6 cellular contexts compared by ENCODE assay signal in genomic region chr11:78271801-78272200, GRCh38.
A peak's percentile ranks its signal among the peaks of the same experiment; 100 is the strongest.
DNase-seq lines count a peak whose midpoint lies in the region; ATAC-seq, FAIRE-seq and TF ChIP-seq lines count a peak whose summit lies in the region.
"Not testable (repeated sequence)": the region's sequence is repeated elsewhere in the genome, so short reads cannot be mapped to it uniquely, and the experiment has no call there.

No MANE protein-coding gene starts in this region.

- H3K9ac ChIP-seq in DND-41 (ENCODE audit: low read depth, low read length); K562 (ENCODE audit: insufficient read depth in 1 of 2, low read depth in 2 of 2, low read length in 2 of 2): not testable (repeated sequence)

- peaks cover 97% of the 10 kb centered on the region for H3K79me2 ChIP-seq in DND-41 (ENCODE audit: insufficient read depth, low read length)
- not testable (repeated sequence) for H3K79me2 ChIP-seq in K562 (ENCODE audit: control insufficient read depth, insufficient read depth, low read length)

- H3K4me3 Mint-ChIP-seq in CD14-positive monocyte; progenitor cell of endocrine pancreas (ENCODE audit: low read depth): not testable (repeated sequence)

- H3K9me3 ChIP-seq in DND-41 (ENCODE audit: insufficient read depth, low read length, severe bottlenecking) = peaks cover 19% of the 10 kb centered on the region
- peaks cover 11% of the 10 kb centered on the region for H3K9me3 ChIP-seq in K562 (replicated peaks; ENCODE audit: control insufficient read depth, insufficient read depth, low read depth, low read length)

- H3K36me3 ChIP-seq in DND-41 (ENCODE audit: insufficient read depth, low read length) (peaks cover 84% of the 10 kb centered on the region), K562 (ENCODE audit: control insufficient read depth, insufficient read depth, low read length) (peaks cover 29% of the 10 kb centered on the region)

- not testable (repeated sequence) for H3K9me1 ChIP-seq in K562 (ENCODE audit: control insufficient read depth, insufficient read depth, low read length)

- POLR2A ChIA-PET in K562 (lab: Yijun Ruan, JAX) = interaction anchor here (0.7 to 1.4 kb wide), 3 partner anchors 22 to 312 kb away, joined by 3 to 6 read pairs (median 3); no protein-coding TSS in a partner anchor

- not testable (repeated sequence) for H3K4me3 ChIP-seq in DND-41 (ENCODE audit: low read depth in 1 of 2, low read length in 2 of 2); K562; dorsolateral prefrontal cortex

- H3K27me3 ChIP-seq in DND-41 (ENCODE audit: insufficient read depth, low read length, poor library complexity); K562 (ENCODE audit: control insufficient read depth in 2 of 2, insufficient read depth in 2 of 2, low read length in 2 of 2); dorsolateral prefrontal cortex: not testable (repeated sequence)

- not testable (repeated sequence) for TF ChIP-seq RAD21 in K562 (CRISPR knock-in tag; conservative IDR thresholded peaks at IDR 0.05 in 1 of 2, IDR thresholded peaks at IDR 0.05 in 1 of 2)

- H3K9me3 Mint-ChIP-seq in CD14-positive monocyte = peaks cover 16 to 24% (median 21%) of the 10 kb centered on the region in 7 donors
- peaks cover 25% of the 10 kb centered on the region for H3K9me3 Mint-ChIP-seq in progenitor cell of endocrine pancreas (ENCODE audit: low read depth)

- not testable (repeated sequence) for H3K4me2 ChIP-seq in DND-41 (ENCODE audit: insufficient read depth, low read length); K562 (ENCODE audit: insufficient read depth, low read length)

- CTCF ChIA-PET in K562 (lab: Yijun Ruan, JAX; ENCODE audit: low intra/inter-chr PET ratio) = not testable (repeated sequence)

- not testable (repeated sequence) for H3K4me1 ChIP-seq in DND-41 (ENCODE audit: insufficient read depth, low read length)
- peaks cover 0 to 19% of the 10 kb centered on the region in 2 experiments; a peak in 3 of 5 replicates for H3K4me1 ChIP-seq in K562 (replicated peaks in 1 of 2; ENCODE audit: control insufficient read depth in 2 of 2, insufficient read depth in 2 of 2, low read length in 2 of 2)

- H2AFZ ChIP-seq in DND-41 (ENCODE audit: low read depth, low read length); K562 (ENCODE audit: low read depth, low read length): not testable (repeated sequence)

- H3K27me3 Mint-ChIP-seq in CD14-positive monocyte (ENCODE audit: low read depth in 3 of 3); progenitor cell of endocrine pancreas: not testable (repeated sequence)

- TF ChIP-seq POLR2A in K562 (conservative IDR thresholded peaks at IDR 0.05) = not testable (repeated sequence)

- intact Hi-C loops in CD14-positive monocyte (cut with micrococcal nuclease) = loop anchor here in 1 of 2 donors (5.0 kb wide), 1 partner anchor 44 kb away; no protein-coding TSS in a partner anchor
- intact Hi-C loops in K562 (cut with micrococcal nuclease); dorsolateral prefrontal cortex (cut with DNase I); left cardiac atrium (cut with DNase I): not testable (repeated sequence)

- H4K20me1 ChIP-seq in DND-41 (ENCODE audit: insufficient read depth, low read length); K562 (replicated peaks; ENCODE audit: control insufficient read depth, insufficient read depth, low read length): not testable (repeated sequence)

- not testable (repeated sequence) for DNase-seq in CD14-positive monocyte (ENCODE audit: low spot score); DND-41; K562 (ENCODE audit: extremely low read depth in 1 of 4, low spot score in 3 of 4); dorsolateral prefrontal cortex; progenitor cell of endocrine pancreas (ENCODE audit: low spot score, unreplicated experiment)
- DNase-seq in left cardiac atrium = peak; percentile 21

- 30% methylated on average over 1 of the region's 2 CpGs for WGBS in K562 (ENCODE audit: insufficient coverage, low coverage, missing lambda C conversion rate)

- TF ChIP-seq EP300 in K562 (IDR thresholded peaks at IDR 0.05; ENCODE audit: low read length) = not testable (repeated sequence)

- H3K27ac Mint-ChIP-seq in CD14-positive monocyte = peak overlapping the region in 4 of 7 donors; percentile 2 to 37 (median 10)
- peak overlapping the region; percentile 1 for H3K27ac Mint-ChIP-seq in progenitor cell of endocrine pancreas

- in situ Hi-C loops in K562 (cut with MboI) = not testable (repeated sequence)

- not testable (repeated sequence) for TF ChIP-seq CTCF in CD14-positive monocyte (IDR thresholded peaks at IDR 0.05); DND-41 (IDR thresholded peaks at IDR 0.05; ENCODE audit: borderline replicate concordance, extremely low read depth, low read length, poor library complexity, severe bottlenecking); K562 (IDR thresholded peaks at IDR 0.05 in 2 of 3, conservative IDR thresholded peaks at IDR 0.05 in 1 of 3; ENCODE audit: insufficient read depth in 2 of 3, low read depth in 1 of 3, low read length in 3 of 3); dorsolateral prefrontal cortex (IDR thresholded peaks at IDR 0.05 in 54 of 56, conservative IDR thresholded peaks at IDR 0.05 in 2 of 56; ENCODE audit: low read depth in 1 of 56, partially characterized antibody in 56 of 56); progenitor cell of endocrine pancreas (IDR thresholded peaks at IDR 0.05; ENCODE audit: unreplicated experiment)

- peak overlapping the region; percentile 8; the same call in 1 of the 2 replicates for H3K27ac ChIP-seq in DND-41 (ENCODE audit: low read length)
- H3K27ac ChIP-seq in K562 (ENCODE audit: extremely low read depth, low read depth, low read length) = not testable (repeated sequence)
- H3K27ac ChIP-seq in dorsolateral prefrontal cortex = peak overlapping the region in 57 of 59 donors; percentile 7 to 95 (median 80)

- H3K4me1 Mint-ChIP-seq in CD14-positive monocyte; progenitor cell of endocrine pancreas (ENCODE audit: low read depth): not testable (repeated sequence)

- not testable (repeated sequence) for BruUV-seq in K562 (replicated peaks; lab: Mats Ljungman, UMichigan)

- not testable (repeated sequence) for FAIRE-seq in K562 (lab: Jason Lieb, UNC)

- H3K36me3 Mint-ChIP-seq in CD14-positive monocyte (peaks cover 61 to 70% of the 10 kb centered on the region in 2 donors), progenitor cell of endocrine pancreas (ENCODE audit: insufficient read depth) (peaks cover 39% of the 10 kb centered on the region)

- not testable (repeated sequence) for ATAC-seq in DND-41 (ENCODE audit: insufficient read depth, low read depth); K562; left cardiac atrium

TF ChIP-seq in K562, 482 proteins besides CTCF, POLR2A, EP300 and RAD21:
- TF ChIP-seq ZNF431 (CRISPR knock-in tag; IDR thresholded peaks at IDR 0.05) (peak; percentile 92), CC2D1A (IDR thresholded peaks at IDR 0.05) (peak; percentile 38; the same call in 1 of the 2 replicates), NFIC (IDR thresholded peaks at IDR 0.05) (peak; percentile 61)
